Comparison of ENCODE assay signal across 17 cellular contexts in the genomic region with DNA sequence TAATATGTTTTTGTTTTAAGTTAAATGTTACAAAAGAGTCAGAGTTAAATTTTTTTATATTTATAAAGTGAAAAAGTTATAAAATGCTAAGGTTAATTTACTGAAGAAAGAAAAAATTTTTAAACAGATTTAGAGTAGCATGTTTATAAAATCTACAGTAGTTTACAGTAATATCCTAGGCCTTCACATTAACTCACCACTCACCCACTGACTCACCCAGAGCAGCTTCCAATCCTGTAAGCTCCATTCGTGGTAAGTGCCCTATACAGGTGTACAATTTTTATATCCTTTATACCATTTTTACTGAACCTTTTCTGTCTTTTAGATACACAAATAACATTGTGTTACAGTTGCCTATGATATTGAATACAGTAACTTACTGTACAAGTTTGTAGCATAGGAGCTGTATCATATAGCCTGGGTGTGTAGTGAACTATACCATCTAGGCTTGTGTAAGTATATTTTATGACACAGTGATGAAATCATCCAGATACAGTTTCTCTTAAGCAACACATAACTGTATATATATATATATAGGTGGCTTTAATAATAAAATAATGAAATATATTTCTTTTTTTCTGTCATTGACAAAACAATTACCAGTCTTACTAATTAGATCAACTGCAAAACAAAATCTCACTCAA.
A peak's percentile ranks its signal among the peaks of the same experiment; 100 is the strongest.
DNase-seq lines count a peak whose midpoint lies in the region; ATAC-seq, FAIRE-seq and TF ChIP-seq lines count a peak whose summit lies in the region.
"Had no signal": no experiment of that assay in that cellular context is flagged by ENCODE, and none has a peak within 500 bp of the region (broad histone marks: within the 10 kb centered on the region; RNA-seq: fewer than 3 reads in every experiment).

No MANE protein-coding gene starts in this region.

- no peaks in the 10 kb centered on the region for H3K27me3 Mint-ChIP-seq in endodermal cell (ENCODE audit: insufficient read depth)

- H3K27ac Mint-ChIP-seq in endodermal cell = no peak overlapping the region

- TF ChIP-seq CTCF in bronchial epithelial cell (IDR thresholded peaks at IDR 0.05; ENCODE audit: insufficient read depth, low read length, severe bottlenecking) (no peak), pancreas (IDR thresholded peaks at IDR 0.05) (no peak), endodermal cell (conservative IDR thresholded peaks at IDR 0.05) (no peak)

- no peaks in the 10 kb centered on the region for H3K9me3 Mint-ChIP-seq in endodermal cell

- H3K4me3 Mint-ChIP-seq in endodermal cell = no peak overlapping the region

- H3K9ac ChIP-seq in endodermal cell (ENCODE audit: extremely low read depth, low read length, poor library complexity, severe bottlenecking) = no peak overlapping the region
- H3K9ac ChIP-seq: BLaER1 had no signal

- peaks cover 5 to 10% (median 6%) of the 10 kb centered on the region in 3 donors for H3K4me1 ChIP-seq in pancreas
- no peaks in the 10 kb centered on the region for H3K4me1 ChIP-seq in endodermal cell (ENCODE audit: control insufficient read depth, insufficient read depth, low read length)
- H3K4me1 ChIP-seq in effector memory CD4-positive, alpha-beta T cell (ENCODE audit: control insufficient read depth, insufficient read depth, low read length, poor library complexity, severe bottlenecking) = no peaks in the 10 kb centered on the region
- H3K4me1 ChIP-seq: BLaER1, SJCRH30 had no signal

- intact Hi-C loops in pancreas (cut with DNase I) = no loop called here

- FAIRE-seq in GM18507 (lab: Jason Lieb, UNC) = peak; percentile 35
- no peak for FAIRE-seq in bronchial epithelial cell (lab: Jason Lieb, UNC)
- peak; percentile 78 for FAIRE-seq in pancreas (lab: Jason Lieb, UNC)
- FAIRE-seq: K562 had no signal

- no peaks in the 10 kb centered on the region for H3K9me3 ChIP-seq in MG63
- no peaks in the 10 kb centered on the region for H3K9me3 ChIP-seq in pancreas
- no peaks in the 10 kb centered on the region for H3K9me3 ChIP-seq in endodermal cell (ENCODE audit: control insufficient read depth, low read length)
- H3K9me3 ChIP-seq in effector memory CD4-positive, alpha-beta T cell (ENCODE audit: control insufficient read depth, low read length) = no peaks in the 10 kb centered on the region
- H3K9me3 ChIP-seq: BLaER1, SJCRH30 had no signal

- H3K4me3 ChIP-seq in MG63 (no peak overlapping the region), bronchial epithelial cell (ENCODE audit: low read depth, low read length) (no peak overlapping the region), pancreas (no peak overlapping the region), endodermal cell (ENCODE audit: low read length) (no peak overlapping the region)
- H3K4me3 ChIP-seq in effector memory CD4-positive, alpha-beta T cell (ENCODE audit: insufficient read depth, low read depth, low read length, poor library complexity, severe bottlenecking) = no peak overlapping the region
- H3K4me3 ChIP-seq: BLaER1, K562, SJCRH30 had no signal

- H3K4me1 Mint-ChIP-seq in endodermal cell = peaks cover 19% of the 10 kb centered on the region

- 81 to 90% methylated on average over 1 of the region's 1 CpG for WGBS in pancreas, 2 donors
- 86 to 100% methylated on average over 1 of the region's 1 CpG for WGBS in endodermal cell (ENCODE audit: insufficient coverage in 1 of 2, insufficient read length in 1 of 2), 2 experiments

- DNase-seq in GM18507 (ENCODE audit: extremely low spot score, insufficient read length, low read depth) (no peak), MG63 (peak; percentile 22), bronchial epithelial cell (ENCODE audit: low read depth) (peak; percentile 55), pancreas (no peak), endodermal cell (no peak), HPDE6-E6E7 (ENCODE audit: extremely low spot score) (no peak)
- DNase-seq in effector memory CD4-positive, alpha-beta T cell = no peak
- DNase-seq: DMS 273 treated with DMSO at 0.1 percent for 48 hours, H7, MM.1S, NCI-H1417 treated with DMSO at 0.1 percent for 48 hours, NCI-H2081, NCI-H524, RPMI8226, SJCRH30 had no signal

- no peaks in the 10 kb centered on the region for H3K27me3 ChIP-seq in MG63
- H3K27me3 ChIP-seq in bronchial epithelial cell (ENCODE audit: control insufficient read depth, insufficient read depth, low read length) = no peaks in the 10 kb centered on the region
- H3K27me3 ChIP-seq in pancreas = no peaks in the 10 kb centered on the region
- no peaks in the 10 kb centered on the region for H3K27me3 ChIP-seq in endodermal cell (ENCODE audit: control insufficient read depth, insufficient read depth, low read length, poor library complexity, severe bottlenecking)
- no peaks in the 10 kb centered on the region for H3K27me3 ChIP-seq in effector memory CD4-positive, alpha-beta T cell (replicated peaks; ENCODE audit: control insufficient read depth, insufficient read depth, low read length, poor library complexity, severe bottlenecking)
- H3K27me3 ChIP-seq: BLaER1, SJCRH30 had no signal

- no peak for ATAC-seq in pancreas
- ATAC-seq: K562 had no signal

- H3K27ac ChIP-seq in pancreas (no peak overlapping the region), endodermal cell (ENCODE audit: low read depth, low read length) (no peak overlapping the region)
- no peak overlapping the region for H3K27ac ChIP-seq in effector memory CD4-positive, alpha-beta T cell (ENCODE audit: insufficient read depth, low read length, poor library complexity, severe bottlenecking)
- H3K27ac ChIP-seq: BLaER1, SJCRH30 had no signal

- H3K36me3 Mint-ChIP-seq in endodermal cell (ENCODE audit: low read depth) = peaks cover 10% of the 10 kb centered on the region

- peaks cover 6% of the 10 kb centered on the region; the same call in 1 of the 2 replicates for H3K36me3 ChIP-seq in MG63
- H3K36me3 ChIP-seq in bronchial epithelial cell (ENCODE audit: control insufficient read depth, insufficient read depth, low read length) = peaks cover 2% of the 10 kb centered on the region
- no peaks in the 10 kb centered on the region for H3K36me3 ChIP-seq in pancreas
- H3K36me3 ChIP-seq in endodermal cell (ENCODE audit: control insufficient read depth, insufficient read depth, low read length) = peaks cover 17% of the 10 kb centered on the region
- H3K36me3 ChIP-seq in effector memory CD4-positive, alpha-beta T cell (ENCODE audit: control insufficient read depth, insufficient read depth, low read length) = peaks cover 4% of the 10 kb centered on the region
- H3K36me3 ChIP-seq: SJCRH30 had no signal

Comparison
In these comparisons a context has a peak if more than half of its experiments do, and no peak if none do; other contexts are left out.
1. DNase-seq: peak in MG63 (single experiment) and bronchial epithelial cell (single experiment); none in GM18507 (single experiment), pancreas (0 of 6), endodermal cell (single experiment), effector memory CD4-positive, alpha-beta T cell (0 of 3) and HPDE6-E6E7 (single experiment).